ENCODE assay signal across 9 cellular contexts in genomic region chr7:134513169-134513752, GRCh38. TPM values are rescaled to one million over a fixed set of nuclear protein-coding genes. Genes with fewer than 3 reads are reported as not detected.
A peak's percentile ranks its signal among the peaks of the same experiment; 100 is the strongest.
DNase-seq lines count a peak whose midpoint lies in the region; ATAC-seq, FAIRE-seq and TF ChIP-seq lines count a peak whose summit lies in the region.
"Had no signal": no experiment of that assay in that cellular context is flagged by ENCODE, and none has a peak within 500 bp of the region (broad histone marks: within the 10 kb centered on the region; RNA-seq: fewer than 3 reads in every experiment).

No MANE protein-coding gene starts in this region.

- H3K4me3 Mint-ChIP-seq in stimulated activated effector memory CD8-positive, alpha-beta T cell treated with anti-CD3 and anti-CD28 coated beads, Interleukin-12 subunit alpha, Interleukin-12 subunit beta, amount 100 ng/mL, for 72 hours, result no peak overlapping the region

- ATAC-seq in stimulated activated effector memory CD8-positive, alpha-beta T cell treated with anti-CD3 and anti-CD28 coated beads, Interleukin-12 subunit alpha, Interleukin-12 subunit beta, amount 100 ng/mL, for 72 hours, result peak; percentile 44
- no peak for ATAC-seq in GM21423 (IDR thresholded peaks at IDR 0.05; ENCODE audit: unreplicated experiment)

- no peak overlapping the region for H3K27ac Mint-ChIP-seq in stimulated activated effector memory CD8-positive, alpha-beta T cell treated with anti-CD3 and anti-CD28 coated beads, Interleukin-12 subunit alpha, Interleukin-12 subunit beta, amount 100 ng/mL, for 72 hours

- H3K4me1 ChIP-seq in SJSA1 (replicated peaks), result peaks cover 22% of the 10 kb centered on the region

- peak; percentile 7 to 22 (median 9) for DNase-seq in stimulated activated CD4-positive, alpha-beta T cell treated with anti-CD3 and anti-CD28 coated beads, Interleukin-12 subunit alpha, Interleukin-12 subunit beta, amount 100 ng/mL, for 48 hours (ENCODE audit: low read depth in 2 of 3, low spot score in 1 of 3)
- no peak for DNase-seq in stimulated activated CD4-positive, alpha-beta T cell treated with anti-CD3 and anti-CD28 coated beads, Interleukin-12 subunit alpha, Interleukin-12 subunit beta, amount 100 ng/mL, for 4 hours
- DNase-seq in HuH-7 (ENCODE audit: low spot score) (peak; percentile 33), SJSA1 (ENCODE audit: low read depth in 1 of 2, low spot score in 2 of 2) (peak; percentile 54 to 58), bronchial epithelial cell (ENCODE audit: low read depth) (peak; percentile 60), kidney glomerular epithelial cell (lab: John Stamatoyannopoulos, UW) (peak; percentile 44)
- DNase-seq in stimulated activated effector memory CD8-positive, alpha-beta T cell treated with anti-CD3 and anti-CD28 coated beads, Interleukin-12 subunit alpha, Interleukin-12 subunit beta, amount 100 ng/mL, for 72 hours (ENCODE audit: low spot score in 2 of 2), result peak in 1 of 2 donors; percentile 54

- peak; percentile 72 for TF ChIP-seq CTCF in bronchial epithelial cell (IDR thresholded peaks at IDR 0.05; ENCODE audit: insufficient read depth, low read length, severe bottlenecking)

- no peak overlapping the region for H3K27ac ChIP-seq in SJSA1

- H3K36me3 ChIP-seq in SJSA1 (no peaks in the 10 kb centered on the region), bronchial epithelial cell (ENCODE audit: control insufficient read depth, insufficient read depth, low read length) (no peaks in the 10 kb centered on the region)

- no peak for FAIRE-seq in bronchial epithelial cell (lab: Jason Lieb, UNC)
- FAIRE-seq: colon had no signal

- no peaks in the 10 kb centered on the region for H3K9me3 Mint-ChIP-seq in stimulated activated effector memory CD8-positive, alpha-beta T cell treated with anti-CD3 and anti-CD28 coated beads, Interleukin-12 subunit alpha, Interleukin-12 subunit beta, amount 100 ng/mL, for 72 hours

- no peaks in the 10 kb centered on the region for H3K27me3 ChIP-seq in SJSA1 (replicated peaks)
- H3K27me3 ChIP-seq in bronchial epithelial cell (ENCODE audit: control insufficient read depth, insufficient read depth, low read length), result no peaks in the 10 kb centered on the region

- H3K9me3 ChIP-seq in SJSA1 (replicated peaks), result no peaks in the 10 kb centered on the region; the same call in 1 of the 2 replicates

- H3K4me3 ChIP-seq in SJSA1, result no peak overlapping the region
- H3K4me3 ChIP-seq in bronchial epithelial cell (ENCODE audit: low read depth, low read length), result no peak overlapping the region

- H3K4me1 Mint-ChIP-seq in stimulated activated effector memory CD8-positive, alpha-beta T cell treated with anti-CD3 and anti-CD28 coated beads, Interleukin-12 subunit alpha, Interleukin-12 subunit beta, amount 100 ng/mL, for 72 hours, result peaks cover 6% of the 10 kb centered on the region

- H3K36me3 Mint-ChIP-seq in stimulated activated effector memory CD8-positive, alpha-beta T cell treated with anti-CD3 and anti-CD28 coated beads, Interleukin-12 subunit alpha, Interleukin-12 subunit beta, amount 100 ng/mL, for 72 hours, result no peaks in the 10 kb centered on the region

RNA-seq across cellular contexts. Expression of gene AKR1B10, which starts 14.1 kb away (rescaled TPM):
- 0.19 and 0.39 TPM in 2 replicates for total RNA-seq in SJSA1 (2014; rRNA removed; shearing (Covaris generic))
- 6.5 and 11.1 TPM in 2 replicates for total RNA-seq in bronchial epithelial cell

RNA-seq across cellular contexts. Expression of gene AKR1B15, which starts 35.6 kb away (rescaled TPM):
- total RNA-seq in SJSA1 (2014; rRNA removed; shearing (Covaris generic)), result 2.6 TPM in 1 of 2 replicates, not detected in the other
- total RNA-seq in bronchial epithelial cell, result under 0.01 and 0.13 TPM in 2 replicates

RNA-seq across cellular contexts. Expression of gene AKR1B1, which starts 54.4 kb away (rescaled TPM):
- total RNA-seq in SJSA1 (2014; rRNA removed; shearing (Covaris generic)), result 79.8 and 103 TPM in 2 replicates
- total RNA-seq in bronchial epithelial cell, result 77.1 and 102 TPM in 2 replicates
